ENCODE assay signal across 8 cellular contexts in the genomic region with DNA sequence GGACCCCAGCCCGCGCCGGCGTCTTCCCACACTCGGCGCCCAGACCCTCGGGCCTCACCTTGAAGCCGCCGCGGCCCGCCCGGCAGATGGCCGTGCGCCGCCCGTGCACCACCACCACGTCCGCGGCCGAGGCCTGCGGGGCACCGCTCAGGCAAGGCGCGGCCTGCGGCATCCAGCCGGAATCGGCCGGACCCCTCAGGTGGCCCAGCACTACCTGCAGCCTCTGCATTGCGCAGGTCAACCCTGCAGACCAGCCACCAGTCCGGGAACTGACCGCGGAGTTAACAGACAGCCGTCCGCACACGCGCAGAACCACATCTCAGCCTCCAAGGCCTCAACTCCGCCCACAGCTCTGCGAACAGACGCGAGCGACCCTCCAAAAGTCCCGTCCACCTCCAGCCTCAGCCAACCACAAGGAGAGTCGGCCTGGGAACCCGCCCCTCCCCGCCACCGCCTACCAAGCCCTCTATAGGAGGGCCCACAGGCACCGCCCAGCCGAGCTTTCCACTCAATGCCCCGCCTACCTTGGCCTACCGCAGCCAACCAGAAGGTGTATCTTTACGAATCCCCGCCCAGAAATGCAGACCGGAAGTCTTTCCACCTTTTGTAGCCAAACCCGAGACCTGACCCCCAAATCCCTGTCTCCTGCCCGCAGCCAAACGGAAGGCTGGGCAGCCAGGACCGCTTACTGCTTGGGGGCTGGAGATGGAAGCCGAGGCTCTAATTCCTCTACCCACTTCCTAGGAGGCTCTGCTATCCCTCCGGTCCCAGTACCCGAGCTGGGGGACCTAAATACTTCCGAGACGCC. TPM values are rescaled to one million over a fixed set of nuclear protein-coding genes. Genes with fewer than 3 reads are reported as not detected.
DNase-seq lines count a peak whose midpoint lies in the region; ATAC-seq and TF ChIP-seq lines count a peak whose summit lies in the region.

A gene with protein sequence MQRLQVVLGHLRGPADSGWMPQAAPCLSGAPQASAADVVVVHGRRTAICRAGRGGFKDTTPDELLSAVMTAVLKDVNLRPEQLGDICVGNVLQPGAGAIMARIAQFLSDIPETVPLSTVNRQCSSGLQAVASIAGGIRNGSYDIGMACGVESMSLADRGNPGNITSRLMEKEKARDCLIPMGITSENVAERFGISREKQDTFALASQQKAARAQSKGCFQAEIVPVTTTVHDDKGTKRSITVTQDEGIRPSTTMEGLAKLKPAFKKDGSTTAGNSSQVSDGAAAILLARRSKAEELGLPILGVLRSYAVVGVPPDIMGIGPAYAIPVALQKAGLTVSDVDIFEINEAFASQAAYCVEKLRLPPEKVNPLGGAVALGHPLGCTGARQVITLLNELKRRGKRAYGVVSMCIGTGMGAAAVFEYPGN (minus strand): TSS at position 321 of the 808 bp plus-strand sequence. CDS start 92 bp downstream, at position 229.

- H3K27me3 Mint-ChIP-seq in activated B cell treated with CpG ODN at 0.5 μM for 24 hours: no peaks in the 10 kb centered on the region

- peaks cover 66% of the 10 kb centered on the region for H3K4me1 Mint-ChIP-seq in activated B cell treated with CpG ODN at 0.5 μM for 24 hours

- POLR2A ChIA-PET in activated B cell treated with CpG ODN at 0.5 μM for 24 hours (lab: Charles Lee): interaction anchor here (0.7 to 8.4 kb wide), 21 partner anchors 9 to 1269 kb away, joined by 3 to 217 read pairs (median 4); a partner anchor contains a TSS

- CTCF ChIA-PET in activated B cell treated with CpG ODN at 0.5 μM for 24 hours (lab: Charles Lee): interaction anchor here (0.8 to 1.2 kb wide), 5 partner anchors 21 to 210 kb away, joined by 3 to 7 read pairs (median 3); a partner anchor contains a TSS

- intact Hi-C loops in activated B cell treated with CpG ODN at 0.5 μM for 24 hours (cut with micrococcal nuclease): loop anchor here (1.0 to 5.0 kb wide), 9 partner anchors 17 to 1270 kb away; a partner anchor contains a TSS

- no peaks in the 10 kb centered on the region for H3K9me3 Mint-ChIP-seq in activated B cell treated with CpG ODN at 0.5 μM for 24 hours

- peak; percentile 87 for TF ChIP-seq POLR2A in GM18951 (IDR thresholded peaks at IDR 0.05; ENCODE audit: extremely low read depth, insufficient read depth, insufficient read length)

- peaks cover 56% of the 10 kb centered on the region for H3K36me3 Mint-ChIP-seq in activated B cell treated with CpG ODN at 0.5 μM for 24 hours (ENCODE audit: low read depth)

- peak within 1 kb of the TSS; percentile 97 for H3K4me3 Mint-ChIP-seq in activated B cell treated with CpG ODN at 0.5 μM for 24 hours

- H3K27ac ChIP-seq in caudate nucleus (ENCODE audit: low read depth, low read length): peak within 1 kb of the TSS; percentile 75

- DNase-seq in AG08395 (ENCODE audit: low spot score) (peak; percentile 99), NCI-H345 (lab: John Stamatoyannopoulos, UW) (peak; percentile 98), activated B cell treated with CpG ODN at 0.5 μM for 24 hours (peak; percentile 90), caudate nucleus (lab: John Stamatoyannopoulos, UW) (peak; percentile 56 to 100 (median 99)), iPS-NIHi7 (ENCODE audit: extremely low spot score) (peak; percentile 98), smooth muscle cell of the brain vasculature (ENCODE audit: low read depth, low spot score) (peak; percentile 97)

- ATAC-seq in HG03196 (IDR thresholded peaks at IDR 0.05; ENCODE audit: unreplicated experiment) (peak; percentile 89), activated B cell treated with CpG ODN at 0.5 μM for 24 hours (ENCODE audit: low read depth) (peak; percentile 92)

- TF ChIP-seq CTCF in activated B cell treated with CpG ODN at 0.5 μM for 24 hours (IDR thresholded peaks at IDR 0.05): no peak

- in situ Hi-C loops in GM18951 (cut with MboI; ENCODE audit: low sequenced_read_pairs, unreplicated experiment): no loop called here

- H3K27ac Mint-ChIP-seq in activated B cell treated with CpG ODN at 0.5 μM for 24 hours: peak within 1 kb of the TSS; percentile 99

RNA-seq across cellular contexts. Expression of the gene that starts here (rescaled TPM):
- 78.1 and 79.6 TPM in 2 replicates for total RNA-seq in activated B cell treated with CpG ODN at 0.5 μM for 24 hours

Comparison
In these comparisons a context has a peak if more than half of its experiments do, and no peak if none do; other contexts are left out.
1. Peak in every context shown above with its lines: DNase-seq, ATAC-seq and H3K27ac ChIP-seq.